1 cellular context compared by ENCODE assay signal in the genomic region with DNA sequence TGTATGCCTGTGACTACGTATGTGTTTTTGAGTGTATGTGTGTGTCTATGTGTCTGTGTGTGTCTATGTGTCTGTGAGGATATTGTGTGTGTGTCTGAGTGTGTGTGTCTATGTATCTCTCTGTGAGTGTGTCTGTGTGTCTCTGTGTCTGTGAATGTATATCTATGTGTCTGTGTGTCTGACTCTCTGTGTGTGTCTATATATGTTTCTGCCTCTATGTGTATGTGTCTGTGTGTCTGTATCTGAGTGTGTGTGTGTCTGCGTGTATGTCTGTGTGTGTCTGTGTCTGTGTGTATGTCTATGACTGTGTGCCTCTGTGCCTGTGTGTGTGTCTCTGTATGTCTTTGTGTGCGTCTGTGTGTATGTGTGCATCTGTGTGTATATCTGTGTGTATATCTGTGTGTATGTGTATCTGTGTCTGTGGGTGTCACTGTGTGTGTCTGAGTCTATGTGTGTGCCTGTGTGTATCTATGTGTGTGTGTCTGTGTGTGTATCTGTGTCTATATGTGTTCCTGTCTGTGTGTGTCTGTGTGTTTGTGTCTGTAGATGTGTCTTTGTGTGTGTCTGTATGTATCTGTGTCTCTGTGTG.
TF ChIP-seq lines count a peak whose summit lies in the region.

No MANE protein-coding gene starts in this region.

TF ChIP-seq in HepG2, 621 proteins besides CTCF, POLR2A, EP300 and RAD21 (continued from another document and continues in another):
- TF ChIP-seq, protein P1, sequence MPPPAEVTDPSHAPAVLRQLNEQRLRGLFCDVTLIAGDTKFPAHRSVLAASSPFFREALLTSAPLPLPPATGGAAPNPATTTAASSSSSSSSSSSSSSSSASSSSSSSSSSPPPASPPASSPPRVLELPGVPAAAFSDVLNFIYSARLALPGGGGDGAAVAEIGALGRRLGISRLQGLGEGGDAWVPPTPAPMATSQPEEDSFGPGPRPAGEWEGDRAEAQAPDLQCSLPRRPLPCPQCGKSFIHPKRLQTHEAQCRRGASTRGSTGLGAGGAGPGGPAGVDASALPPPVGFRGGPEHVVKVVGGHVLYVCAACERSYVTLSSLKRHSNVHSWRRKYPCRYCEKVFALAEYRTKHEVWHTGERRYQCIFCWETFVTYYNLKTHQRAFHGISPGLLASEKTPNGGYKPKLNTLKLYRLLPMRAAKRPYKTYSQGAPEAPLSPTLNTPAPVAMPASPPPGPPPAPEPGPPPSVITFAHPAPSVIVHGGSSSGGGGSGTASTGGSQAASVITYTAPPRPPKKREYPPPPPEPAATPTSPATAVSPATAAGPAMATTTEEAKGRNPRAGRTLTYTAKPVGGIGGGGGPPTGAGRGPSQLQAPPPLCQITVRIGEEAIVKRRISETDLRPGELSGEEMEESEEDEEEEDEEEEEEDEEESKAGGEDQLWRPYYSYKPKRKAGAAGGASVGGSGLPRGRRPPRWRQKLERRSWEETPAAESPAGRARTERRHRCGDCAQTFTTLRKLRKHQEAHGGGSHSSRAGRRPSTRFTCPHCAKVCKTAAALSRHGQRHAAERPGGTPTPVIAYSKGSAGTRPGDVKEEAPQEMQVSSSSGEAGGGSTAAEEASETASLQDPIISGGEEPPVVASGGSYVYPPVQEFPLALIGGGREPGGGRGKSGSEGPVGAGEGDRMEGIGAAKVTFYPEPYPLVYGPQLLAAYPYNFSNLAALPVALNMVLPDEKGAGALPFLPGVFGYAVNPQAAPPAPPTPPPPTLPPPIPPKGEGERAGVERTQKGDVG (CRISPR knock-in tag; IDR thresholded peaks at IDR 0.05; ENCODE audit: borderline replicate concordance), result no peak
- no peak for TF ChIP-seq ZZZ3 (CRISPR knock-in tag; IDR thresholded peaks at IDR 0.05; ENCODE audit: borderline replicate concordance)
- no peak for TF ChIP-seq ZNF430 (CRISPR knock-in tag; IDR thresholded peaks at IDR 0.05)
- TF ChIP-seq, protein P2, sequence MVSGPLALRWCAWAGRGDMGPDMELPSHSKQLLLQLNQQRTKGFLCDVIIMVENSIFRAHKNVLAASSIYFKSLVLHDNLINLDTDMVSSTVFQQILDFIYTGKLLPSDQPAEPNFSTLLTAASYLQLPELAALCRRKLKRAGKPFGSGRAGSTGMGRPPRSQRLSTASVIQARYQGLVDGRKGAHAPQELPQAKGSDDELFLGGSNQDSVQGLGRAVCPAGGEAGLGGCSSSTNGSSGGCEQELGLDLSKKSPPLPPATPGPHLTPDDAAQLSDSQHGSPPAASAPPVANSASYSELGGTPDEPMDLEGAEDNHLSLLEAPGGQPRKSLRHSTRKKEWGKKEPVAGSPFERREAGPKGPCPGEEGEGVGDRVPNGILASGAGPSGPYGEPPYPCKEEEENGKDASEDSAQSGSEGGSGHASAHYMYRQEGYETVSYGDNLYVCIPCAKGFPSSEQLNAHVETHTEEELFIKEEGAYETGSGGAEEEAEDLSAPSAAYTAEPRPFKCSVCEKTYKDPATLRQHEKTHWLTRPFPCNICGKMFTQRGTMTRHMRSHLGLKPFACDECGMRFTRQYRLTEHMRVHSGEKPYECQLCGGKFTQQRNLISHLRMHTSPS (CRISPR knock-in tag; IDR thresholded peaks at IDR 0.05; ENCODE audit: low read depth), result no peak
- no peak for TF ChIP-seq MZF1 (CRISPR knock-in tag; IDR thresholded peaks at IDR 0.05; ENCODE audit: borderline replicate concordance)
- TF ChIP-seq, protein P3, sequence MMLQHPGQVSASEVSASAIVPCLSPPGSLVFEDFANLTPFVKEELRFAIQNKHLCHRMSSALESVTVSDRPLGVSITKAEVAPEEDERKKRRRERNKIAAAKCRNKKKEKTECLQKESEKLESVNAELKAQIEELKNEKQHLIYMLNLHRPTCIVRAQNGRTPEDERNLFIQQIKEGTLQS (CRISPR knock-in tag; IDR thresholded peaks at IDR 0.05), result no peak
- TF ChIP-seq, protein P4, sequence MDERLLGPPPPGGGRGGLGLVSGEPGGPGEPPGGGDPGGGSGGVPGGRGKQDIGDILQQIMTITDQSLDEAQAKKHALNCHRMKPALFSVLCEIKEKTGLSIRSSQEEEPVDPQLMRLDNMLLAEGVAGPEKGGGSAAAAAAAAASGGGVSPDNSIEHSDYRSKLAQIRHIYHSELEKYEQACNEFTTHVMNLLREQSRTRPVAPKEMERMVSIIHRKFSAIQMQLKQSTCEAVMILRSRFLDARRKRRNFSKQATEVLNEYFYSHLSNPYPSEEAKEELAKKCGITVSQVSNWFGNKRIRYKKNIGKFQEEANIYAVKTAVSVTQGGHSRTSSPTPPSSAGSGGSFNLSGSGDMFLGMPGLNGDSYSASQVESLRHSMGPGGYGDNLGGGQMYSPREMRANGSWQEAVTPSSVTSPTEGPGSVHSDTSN (CRISPR knock-in tag; IDR thresholded peaks at IDR 0.05), result no peak
- TF ChIP-seq NCOA2 (CRISPR knock-in tag; IDR thresholded peaks at IDR 0.05), result no peak
- TF ChIP-seq PTBP1 (IDR thresholded peaks at IDR 0.05; ENCODE audit: low read depth, low read length, poor library complexity, severe bottlenecking), result no peak
- TF ChIP-seq ZNF720 (CRISPR knock-in tag; IDR thresholded peaks at IDR 0.05), result no peak
- no peak for TF ChIP-seq ZBTB7B (CRISPR knock-in tag; IDR thresholded peaks at IDR 0.05)
- no peak for TF ChIP-seq NFATC3 (CRISPR knock-in tag; IDR thresholded peaks at IDR 0.05)
- TF ChIP-seq NFIC (IDR thresholded peaks at IDR 0.05; ENCODE audit: low read length), result no peak
- peak; percentile 53; the same call in 1 of the 2 replicates for TF ChIP-seq ZNF207 (IDR thresholded peaks at IDR 0.05; ENCODE audit: borderline replicate concordance)
- no peak for TF ChIP-seq ZSCAN9 (CRISPR knock-in tag; IDR thresholded peaks at IDR 0.05; ENCODE audit: borderline replicate concordance)
- no peak for TF ChIP-seq SMC3 (IDR thresholded peaks at IDR 0.05; ENCODE audit: low read length)
- no peak for TF ChIP-seq KDM4B (CRISPR knock-in tag; IDR thresholded peaks at IDR 0.05)
- no peak for TF ChIP-seq ZNF788 (CRISPR knock-in tag; IDR thresholded peaks at IDR 0.05; ENCODE audit: borderline replicate concordance)
- no peak for TF ChIP-seq KLF9 (CRISPR knock-in tag; IDR thresholded peaks at IDR 0.05; ENCODE audit: low read depth)
- TF ChIP-seq, protein P5, sequence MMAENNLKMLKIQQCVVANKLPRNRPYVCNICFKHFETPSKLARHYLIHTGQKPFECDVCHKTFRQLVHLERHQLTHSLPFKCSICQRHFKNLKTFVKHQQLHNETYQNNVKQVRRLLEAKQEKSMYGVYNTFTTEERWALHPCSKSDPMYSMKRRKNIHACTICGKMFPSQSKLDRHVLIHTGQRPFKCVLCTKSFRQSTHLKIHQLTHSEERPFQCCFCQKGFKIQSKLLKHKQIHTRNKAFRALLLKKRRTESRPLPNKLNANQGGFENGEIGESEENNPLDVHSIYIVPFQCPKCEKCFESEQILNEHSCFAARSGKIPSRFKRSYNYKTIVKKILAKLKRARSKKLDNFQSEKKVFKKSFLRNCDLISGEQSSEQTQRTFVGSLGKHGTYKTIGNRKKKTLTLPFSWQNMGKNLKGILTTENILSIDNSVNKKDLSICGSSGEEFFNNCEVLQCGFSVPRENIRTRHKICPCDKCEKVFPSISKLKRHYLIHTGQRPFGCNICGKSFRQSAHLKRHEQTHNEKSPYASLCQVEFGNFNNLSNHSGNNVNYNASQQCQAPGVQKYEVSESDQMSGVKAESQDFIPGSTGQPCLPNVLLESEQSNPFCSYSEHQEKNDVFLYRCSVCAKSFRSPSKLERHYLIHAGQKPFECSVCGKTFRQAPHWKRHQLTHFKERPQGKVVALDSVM (CRISPR knock-in tag; IDR thresholded peaks at IDR 0.05), result no peak
- TF ChIP-seq SETDB1 (CRISPR knock-in tag; IDR thresholded peaks at IDR 0.05; ENCODE audit: borderline replicate concordance), result no peak
- TF ChIP-seq, protein P6, sequence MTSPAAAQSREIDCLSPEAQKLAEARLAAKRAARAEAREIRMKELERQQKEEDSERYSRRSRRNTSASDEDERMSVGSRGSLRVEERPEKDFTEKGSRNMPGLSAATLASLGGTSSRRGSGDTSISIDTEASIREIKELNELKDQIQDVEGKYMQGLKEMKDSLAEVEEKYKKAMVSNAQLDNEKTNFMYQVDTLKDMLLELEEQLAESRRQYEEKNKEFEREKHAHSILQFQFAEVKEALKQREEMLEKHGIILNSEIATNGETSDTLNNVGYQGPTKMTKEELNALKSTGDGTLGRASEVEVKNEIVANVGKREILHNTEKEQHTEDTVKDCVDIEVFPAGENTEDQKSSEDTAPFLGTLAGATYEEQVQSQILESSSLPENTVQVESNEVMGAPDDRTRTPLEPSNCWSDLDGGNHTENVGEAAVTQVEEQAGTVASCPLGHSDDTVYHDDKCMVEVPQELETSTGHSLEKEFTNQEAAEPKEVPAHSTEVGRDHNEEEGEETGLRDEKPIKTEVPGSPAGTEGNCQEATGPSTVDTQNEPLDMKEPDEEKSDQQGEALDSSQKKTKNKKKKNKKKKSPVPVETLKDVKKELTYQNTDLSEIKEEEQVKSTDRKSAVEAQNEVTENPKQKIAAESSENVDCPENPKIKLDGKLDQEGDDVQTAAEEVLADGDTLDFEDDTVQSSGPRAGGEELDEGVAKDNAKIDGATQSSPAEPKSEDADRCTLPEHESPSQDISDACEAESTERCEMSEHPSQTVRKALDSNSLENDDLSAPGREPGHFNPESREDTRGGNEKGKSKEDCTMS (CRISPR knock-in tag; conservative IDR thresholded peaks at IDR 0.05), result no peak
- TF ChIP-seq, protein P7, sequence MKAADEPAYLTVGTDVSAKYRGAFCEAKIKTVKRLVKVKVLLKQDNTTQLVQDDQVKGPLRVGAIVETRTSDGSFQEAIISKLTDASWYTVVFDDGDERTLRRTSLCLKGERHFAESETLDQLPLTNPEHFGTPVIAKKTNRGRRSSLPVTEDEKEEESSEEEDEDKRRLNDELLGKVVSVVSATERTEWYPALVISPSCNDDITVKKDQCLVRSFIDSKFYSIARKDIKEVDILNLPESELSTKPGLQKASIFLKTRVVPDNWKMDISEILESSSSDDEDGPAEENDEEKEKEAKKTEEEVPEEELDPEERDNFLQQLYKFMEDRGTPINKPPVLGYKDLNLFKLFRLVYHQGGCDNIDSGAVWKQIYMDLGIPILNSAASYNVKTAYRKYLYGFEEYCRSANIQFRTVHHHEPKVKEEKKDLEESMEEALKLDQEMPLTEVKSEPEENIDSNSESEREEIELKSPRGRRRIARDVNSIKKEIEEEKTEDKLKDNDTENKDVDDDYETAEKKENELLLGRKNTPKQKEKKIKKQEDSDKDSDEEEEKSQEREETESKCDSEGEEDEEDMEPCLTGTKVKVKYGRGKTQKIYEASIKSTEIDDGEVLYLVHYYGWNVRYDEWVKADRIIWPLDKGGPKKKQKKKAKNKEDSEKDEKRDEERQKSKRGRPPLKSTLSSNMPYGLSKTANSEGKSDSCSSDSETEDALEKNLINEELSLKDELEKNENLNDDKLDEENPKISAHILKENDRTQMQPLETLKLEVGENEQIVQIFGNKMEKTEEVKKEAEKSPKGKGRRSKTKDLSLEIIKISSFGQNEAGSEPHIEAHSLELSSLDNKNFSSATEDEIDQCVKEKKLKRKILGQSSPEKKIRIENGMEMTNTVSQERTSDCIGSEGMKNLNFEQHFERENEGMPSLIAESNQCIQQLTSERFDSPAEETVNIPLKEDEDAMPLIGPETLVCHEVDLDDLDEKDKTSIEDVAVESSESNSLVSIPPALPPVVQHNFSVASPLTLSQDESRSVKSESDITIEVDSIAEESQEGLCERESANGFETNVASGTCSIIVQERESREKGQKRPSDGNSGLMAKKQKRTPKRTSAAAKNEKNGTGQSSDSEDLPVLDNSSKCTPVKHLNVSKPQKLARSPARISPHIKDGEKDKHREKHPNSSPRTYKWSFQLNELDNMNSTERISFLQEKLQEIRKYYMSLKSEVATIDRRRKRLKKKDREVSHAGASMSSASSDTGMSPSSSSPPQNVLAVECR (CRISPR knock-in tag; IDR thresholded peaks at IDR 0.05; ENCODE audit: borderline replicate concordance), result no peak
- TF ChIP-seq, protein P8, sequence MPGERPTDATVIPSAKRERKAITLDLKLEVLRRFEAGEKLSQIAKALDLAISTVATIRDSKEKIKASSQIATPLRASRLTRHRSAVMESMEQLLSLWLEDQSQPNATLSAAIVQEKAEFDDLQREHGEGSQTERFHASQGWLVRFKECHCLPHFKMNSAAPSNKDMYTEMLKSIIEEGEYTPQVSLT (CRISPR knock-in tag; IDR thresholded peaks at IDR 0.05; ENCODE audit: borderline replicate concordance, low read depth), result no peak
- TF ChIP-seq SKI (IDR thresholded peaks at IDR 0.05; ENCODE audit: partially characterized antibody), result no peak
- no peak for TF ChIP-seq ZNF670 (CRISPR knock-in tag; IDR thresholded peaks at IDR 0.05; ENCODE audit: borderline replicate concordance)
- TF ChIP-seq NFE2L2 (IDR thresholded peaks at IDR 0.05; ENCODE audit: low read length), result no peak
- TF ChIP-seq, protein P9, sequence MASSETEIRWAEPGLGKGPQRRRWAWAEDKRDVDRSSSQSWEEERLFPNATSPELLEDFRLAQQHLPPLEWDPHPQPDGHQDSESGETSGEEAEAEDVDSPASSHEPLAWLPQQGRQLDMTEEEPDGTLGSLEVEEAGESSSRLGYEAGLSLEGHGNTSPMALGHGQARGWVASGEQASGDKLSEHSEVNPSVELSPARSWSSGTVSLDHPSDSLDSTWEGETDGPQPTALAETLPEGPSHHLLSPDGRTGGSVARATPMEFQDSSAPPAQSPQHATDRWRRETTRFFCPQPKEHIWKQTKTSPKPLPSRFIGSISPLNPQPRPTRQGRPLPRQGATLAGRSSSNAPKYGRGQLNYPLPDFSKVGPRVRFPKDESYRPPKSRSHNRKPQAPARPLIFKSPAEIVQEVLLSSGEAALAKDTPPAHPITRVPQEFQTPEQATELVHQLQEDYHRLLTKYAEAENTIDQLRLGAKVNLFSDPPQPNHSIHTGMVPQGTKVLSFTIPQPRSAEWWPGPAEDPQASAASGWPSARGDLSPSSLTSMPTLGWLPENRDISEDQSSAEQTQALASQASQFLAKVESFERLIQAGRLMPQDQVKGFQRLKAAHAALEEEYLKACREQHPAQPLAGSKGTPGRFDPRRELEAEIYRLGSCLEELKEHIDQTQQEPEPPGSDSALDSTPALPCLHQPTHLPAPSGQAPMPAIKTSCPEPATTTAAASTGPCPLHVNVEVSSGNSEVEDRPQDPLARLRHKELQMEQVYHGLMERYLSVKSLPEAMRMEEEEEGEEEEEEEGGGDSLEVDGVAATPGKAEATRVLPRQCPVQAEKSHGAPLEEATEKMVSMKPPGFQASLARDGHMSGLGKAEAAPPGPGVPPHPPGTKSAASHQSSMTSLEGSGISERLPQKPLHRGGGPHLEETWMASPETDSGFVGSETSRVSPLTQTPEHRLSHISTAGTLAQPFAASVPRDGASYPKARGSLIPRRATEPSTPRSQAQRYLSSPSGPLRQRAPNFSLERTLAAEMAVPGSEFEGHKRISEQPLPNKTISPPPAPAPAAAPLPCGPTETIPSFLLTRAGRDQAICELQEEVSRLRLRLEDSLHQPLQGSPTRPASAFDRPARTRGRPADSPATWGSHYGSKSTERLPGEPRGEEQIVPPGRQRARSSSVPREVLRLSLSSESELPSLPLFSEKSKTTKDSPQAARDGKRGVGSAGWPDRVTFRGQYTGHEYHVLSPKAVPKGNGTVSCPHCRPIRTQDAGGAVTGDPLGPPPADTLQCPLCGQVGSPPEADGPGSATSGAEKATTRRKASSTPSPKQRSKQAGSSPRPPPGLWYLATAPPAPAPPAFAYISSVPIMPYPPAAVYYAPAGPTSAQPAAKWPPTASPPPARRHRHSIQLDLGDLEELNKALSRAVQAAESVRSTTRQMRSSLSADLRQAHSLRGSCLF (CRISPR knock-in tag; IDR thresholded peaks at IDR 0.05; ENCODE audit: borderline replicate concordance), result no peak
- no peak for TF ChIP-seq REL (CRISPR knock-in tag; conservative IDR thresholded peaks at IDR 0.05)
- TF ChIP-seq PAX8 (CRISPR knock-in tag; IDR thresholded peaks at IDR 0.05; ENCODE audit: borderline replicate concordance), result no peak
- no peak for TF ChIP-seq SIN3A (IDR thresholded peaks at IDR 0.05; ENCODE audit: borderline replicate concordance, low read depth, low read length)
- TF ChIP-seq NFKBIZ (CRISPR knock-in tag; IDR thresholded peaks at IDR 0.05), result no peak
- TF ChIP-seq MAZ (IDR thresholded peaks at IDR 0.05; ENCODE audit: borderline replicate concordance, low read depth, low read length), result no peak
- TF ChIP-seq MAZ (CRISPR knock-in tag; IDR thresholded peaks at IDR 0.05; ENCODE audit: low read depth), result no peak
- TF ChIP-seq HNF4A (CRISPR knock-in tag; IDR thresholded peaks at IDR 0.05), result no peak
- no peak for TF ChIP-seq JUND (CRISPR knock-in tag; IDR thresholded peaks at IDR 0.05)
- TF ChIP-seq POLR2AphosphoS2 (IDR thresholded peaks at IDR 0.05; ENCODE audit: low read depth, low read length), result no peak
